In the genomic region with DNA sequence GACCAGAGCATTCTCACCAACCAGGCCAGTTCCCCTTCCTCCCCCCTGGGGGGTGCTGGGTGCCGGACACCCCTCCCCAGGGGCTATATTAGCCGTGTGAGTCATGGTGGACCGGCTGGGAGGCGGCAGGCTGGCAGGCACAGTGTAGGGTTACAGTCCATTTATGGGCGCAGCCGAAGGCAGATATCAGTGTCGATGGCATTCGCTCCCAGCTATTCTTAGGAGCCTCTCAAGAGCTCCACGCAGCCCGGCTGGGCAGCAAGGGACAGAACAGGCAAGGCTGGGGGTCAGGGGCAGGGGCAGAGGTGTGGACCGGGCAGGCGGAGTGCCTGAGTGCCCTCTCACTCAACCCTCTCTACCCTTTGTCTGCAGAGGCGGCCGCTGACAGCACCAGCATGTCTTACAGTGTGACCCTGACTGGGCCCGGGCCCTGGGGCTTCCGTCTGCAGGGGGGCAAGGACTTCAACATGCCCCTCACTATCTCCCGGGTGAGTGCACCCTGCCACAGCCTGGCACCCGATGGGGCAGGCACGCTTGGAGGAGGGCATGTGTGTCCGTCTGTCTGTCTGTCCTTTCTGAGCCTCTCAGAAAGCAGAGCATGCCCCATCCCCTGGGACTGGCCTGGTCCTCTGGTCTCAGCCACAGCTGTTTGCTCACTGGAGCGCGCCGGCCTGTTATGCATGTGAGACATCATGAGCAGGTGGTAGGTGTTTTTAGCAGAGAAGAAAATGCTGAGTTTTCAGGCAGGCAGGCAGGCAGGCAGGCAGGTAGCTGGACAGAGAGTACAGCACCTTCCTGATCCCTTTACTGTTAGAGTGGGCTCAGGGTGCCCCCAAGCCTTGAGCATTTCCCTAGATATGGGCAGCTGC, we compare ENCODE assay signal across 9 cellular contexts. TPM values are rescaled to one million over a fixed set of nuclear protein-coding genes. Genes with fewer than 3 reads are reported as not detected.
DNase-seq lines count a peak whose midpoint lies in the region; ATAC-seq and TF ChIP-seq lines count a peak whose summit lies in the region.
"Had no signal": no experiment of that assay in that cellular context is flagged by ENCODE, and none has a peak within 500 bp of the region (broad histone marks: within the 10 kb centered on the region; RNA-seq: fewer than 3 reads in every experiment).

A gene with protein sequence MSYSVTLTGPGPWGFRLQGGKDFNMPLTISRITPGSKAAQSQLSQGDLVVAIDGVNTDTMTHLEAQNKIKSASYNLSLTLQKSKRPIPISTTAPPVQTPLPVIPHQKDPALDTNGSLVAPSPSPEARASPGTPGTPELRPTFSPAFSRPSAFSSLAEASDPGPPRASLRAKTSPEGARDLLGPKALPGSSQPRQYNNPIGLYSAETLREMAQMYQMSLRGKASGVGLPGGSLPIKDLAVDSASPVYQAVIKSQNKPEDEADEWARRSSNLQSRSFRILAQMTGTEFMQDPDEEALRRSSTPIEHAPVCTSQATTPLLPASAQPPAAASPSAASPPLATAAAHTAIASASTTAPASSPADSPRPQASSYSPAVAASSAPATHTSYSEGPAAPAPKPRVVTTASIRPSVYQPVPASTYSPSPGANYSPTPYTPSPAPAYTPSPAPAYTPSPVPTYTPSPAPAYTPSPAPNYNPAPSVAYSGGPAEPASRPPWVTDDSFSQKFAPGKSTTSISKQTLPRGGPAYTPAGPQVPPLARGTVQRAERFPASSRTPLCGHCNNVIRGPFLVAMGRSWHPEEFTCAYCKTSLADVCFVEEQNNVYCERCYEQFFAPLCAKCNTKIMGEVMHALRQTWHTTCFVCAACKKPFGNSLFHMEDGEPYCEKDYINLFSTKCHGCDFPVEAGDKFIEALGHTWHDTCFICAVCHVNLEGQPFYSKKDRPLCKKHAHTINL (plus strand): TSS at position 215 of the 869 bp plus-strand sequence. CDS start 181 bp downstream, at position 396.

- H3K27ac Mint-ChIP-seq in activated CD4-positive, alpha-beta T cell treated with anti-CD3 and anti-CD28 coated beads, Interleukin-2, amount 10 ng/mL, durations not matched to agents 7 days and 5 days = no peak within 1 kb of the TSS

- ATAC-seq in HG03066 (IDR thresholded peaks at IDR 0.05; ENCODE audit: low read depth, unreplicated experiment) = peak; percentile 53

- no peaks in the 10 kb centered on the region for H3K36me3 Mint-ChIP-seq in activated CD4-positive, alpha-beta T cell treated with anti-CD3 and anti-CD28 coated beads, Interleukin-2, amount 10 ng/mL, durations not matched to agents 7 days and 5 days (ENCODE audit: low read depth)

- H3K9me3 Mint-ChIP-seq in activated CD4-positive, alpha-beta T cell treated with anti-CD3 and anti-CD28 coated beads, Interleukin-2, amount 10 ng/mL, durations not matched to agents 7 days and 5 days = no peaks in the 10 kb centered on the region

- no peaks in the 10 kb centered on the region for H3K4me1 Mint-ChIP-seq in activated CD4-positive, alpha-beta T cell treated with anti-CD3 and anti-CD28 coated beads, Interleukin-2, amount 10 ng/mL, durations not matched to agents 7 days and 5 days

- DNase-seq in GM10248 (ENCODE audit: extremely low spot score) (peak; percentile 71), RWPE1 (ENCODE audit: low spot score) (peak; percentile 51), kidney glomerular epithelial cell (lab: John Stamatoyannopoulos, UW) (peak; percentile 21)
- no peak for DNase-seq in activated CD4-positive, CD25-positive, alpha-beta regulatory T cell treated with anti-CD3 and anti-CD28 coated beads, Interleukin-2, amount 50 U/mL, for 72 hours
- no peak for DNase-seq in activated CD4-positive, alpha-beta T cell treated with anti-CD3 and anti-CD28 coated beads for 1 hour
- no peak for DNase-seq in activated CD8-positive, alpha-beta memory T cell treated with anti-CD3 and anti-CD28 coated beads for 24 hours
- no peak for DNase-seq in activated CD4-positive, alpha-beta T cell treated with anti-CD3 and anti-CD28 coated beads, Interleukin-2, amount 10 ng/mL, durations not matched to agents 7 days and 5 days

- H3K27me3 Mint-ChIP-seq in activated CD4-positive, alpha-beta T cell treated with anti-CD3 and anti-CD28 coated beads, Interleukin-2, amount 10 ng/mL, durations not matched to agents 7 days and 5 days = no peaks in the 10 kb centered on the region

- POLR2A ChIA-PET in GM10248 (lab: Yijun Ruan, JAX) = no interaction called here
- POLR2A ChIA-PET in RWPE1 (lab: Yijun Ruan, JAX; ENCODE audit: low non-redundant PET) = no interaction called here
- POLR2A ChIA-PET in activated CD4-positive, alpha-beta T cell treated with anti-CD3 and anti-CD28 coated beads, Interleukin-2, amount 10 ng/mL, durations not matched to agents 7 days and 5 days (lab: Charles Lee) = no interaction called here

- H3K27ac ChIP-seq in RWPE1 = no peak within 1 kb of the TSS

- CTCF ChIA-PET in GM10248 (lab: Yijun Ruan, JAX) (interaction anchor here (1.1 to 1.2 kb wide), 2 partner anchors 9 to 25 kb away, joined by 3 read pairs; no protein-coding TSS in a partner anchor), RWPE1 (lab: Yijun Ruan, JAX) (interaction anchor here (0.7 to 0.9 kb wide), 2 partner anchors 9 to 40 kb away, joined by 3 to 4 read pairs; no protein-coding TSS in a partner anchor)
- CTCF ChIA-PET in activated CD4-positive, alpha-beta T cell treated with anti-CD3 and anti-CD28 coated beads, Interleukin-2, amount 10 ng/mL, durations not matched to agents 7 days and 5 days (lab: Charles Lee) = no interaction called here

- no peak within 1 kb of the TSS for H3K4me3 Mint-ChIP-seq in activated CD4-positive, alpha-beta T cell treated with anti-CD3 and anti-CD28 coated beads, Interleukin-2, amount 10 ng/mL, durations not matched to agents 7 days and 5 days

- TF ChIP-seq CTCF in GM10248 (IDR thresholded peaks at IDR 0.05; ENCODE audit: control extremely low read depth, extremely low read depth, low read depth, missing control alignments) (no peak), RWPE1 (conservative IDR thresholded peaks at IDR 0.05; ENCODE audit: low read depth) (no peak)

RNA-seq across cellular contexts. Expression of the gene that starts here (rescaled TPM):
- under 1 TPM; 0.05 to 0.10 TPM for total RNA-seq in activated CD4-positive, alpha-beta T cell treated with anti-CD3 and anti-CD28 coated beads, Interleukin-2, amount 10 ng/mL, durations not matched to agents 7 days and 5 days
- total RNA-seq: pulmonary artery endothelial cell had no signal

Comparison
In these comparisons a context has a peak if more than half of its experiments do, and no peak if none do; other contexts are left out.
1. DNase-seq: peak in GM10248 (single experiment), RWPE1 (single experiment) and kidney glomerular epithelial cell (single experiment); none in activated CD4-positive, CD25-positive, alpha-beta regulatory T cell treated with anti-CD3 and anti-CD28 coated beads, Interleukin-2, amount 50 U/mL, for 72 hours (single experiment), activated CD4-positive, alpha-beta T cell treated with anti-CD3 and anti-CD28 coated beads for 1 hour (single experiment), activated CD8-positive, alpha-beta memory T cell treated with anti-CD3 and anti-CD28 coated beads for 24 hours (single experiment) and activated CD4-positive, alpha-beta T cell treated with anti-CD3 and anti-CD28 coated beads, Interleukin-2, amount 10 ng/mL, durations not matched to agents 7 days and 5 days (single experiment).